Comparison of ENCODE assay signal across 28 cellular contexts in the genomic region with DNA sequence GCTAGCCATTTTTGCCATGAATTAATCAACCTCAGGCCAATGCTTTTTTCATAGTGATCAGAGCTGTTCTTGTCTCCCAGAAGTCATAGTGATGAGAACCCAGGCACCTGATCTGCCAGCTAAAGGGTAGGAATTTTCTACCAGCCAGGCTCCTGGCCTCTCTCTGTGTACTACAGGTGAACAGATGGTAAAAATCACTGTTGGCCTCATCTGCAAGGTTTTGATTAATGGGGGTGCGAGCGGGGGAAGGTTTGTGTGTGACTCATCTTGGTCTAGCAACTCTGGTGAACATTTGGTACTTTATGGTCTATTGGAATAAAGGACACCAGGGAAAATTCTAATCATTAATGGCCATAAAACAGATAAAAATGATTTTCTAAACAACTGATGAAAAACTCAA. TPM values are rescaled to one million over a fixed set of nuclear protein-coding genes. Genes with fewer than 3 reads are reported as not detected.
A peak's percentile ranks its signal among the peaks of the same experiment; 100 is the strongest.
DNase-seq lines count a peak whose midpoint lies in the region; ATAC-seq, FAIRE-seq and TF ChIP-seq lines count a peak whose summit lies in the region.
"Had no signal": no experiment of that assay in that cellular context is flagged by ENCODE, and none has a peak within 500 bp of the region (broad histone marks: within the 10 kb centered on the region; RNA-seq: fewer than 3 reads in every experiment).

No MANE protein-coding gene starts in this region.

- H3K4me3 ChIP-seq in K562, result no peak overlapping the region
- H3K4me3 ChIP-seq: BLaER1, PC-9, SJCRH30 had no signal

- H3K27ac ChIP-seq in K562 (ENCODE audit: extremely low read depth, low read depth, low read length), result no peak overlapping the region
- H3K27ac ChIP-seq: 22Rv1, BLaER1, HL-60, PC-9, SJCRH30 had no signal

- no peak for TF ChIP-seq EP300 in K562 (IDR thresholded peaks at IDR 0.05; ENCODE audit: low read length)

- DNase-seq in Ammon's horn (ENCODE audit: low spot score), result peak; percentile 48
- peak; percentile 75 for DNase-seq in NCI-H2171 (lab: John Stamatoyannopoulos, UW)
- no peak for DNase-seq in K562 (ENCODE audit: extremely low read depth in 1 of 4, low spot score in 3 of 4)
- no peak for DNase-seq in omental fat pad (ENCODE audit: low spot score)
- no peak for DNase-seq in T-helper 2 cell treated with Interferon-gamma antibody and Interleukin-4, amounts not matched to agents 5 μg/mL and 100 μg/mL, for 36 hours (ENCODE audit: low spot score)
- no peak for DNase-seq in activated naive CD4-positive, alpha-beta T cell treated with anti-CD3 and anti-CD28 coated beads, Interleukin-2, amount 50 U/mL, for 72 hours (ENCODE audit: low spot score in 2 of 2)
- no peak for DNase-seq in AG20443 (ENCODE audit: low spot score)
- DNase-seq: CD4-positive, CD25-positive, alpha-beta regulatory T cell; EL; GF-D8; Karpas-422; NCI-H1092 treated with DMSO at 0.1 percent for 48 hours; NCI-H1436; NCI-H1930; NCI-H226; NCI-H510A; PC-9; SJCRH30 had no signal

- CTCF ChIA-PET in K562 (lab: Yijun Ruan, JAX; ENCODE audit: low intra/inter-chr PET ratio), result no interaction called here

- no peaks in the 10 kb centered on the region for H3K9me1 ChIP-seq in K562 (ENCODE audit: control insufficient read depth, insufficient read depth, low read length)

- FAIRE-seq in K562 (lab: Jason Lieb, UNC), result no peak
- FAIRE-seq: D721Med, GM12891, H54 had no signal

- ATAC-seq in K562 (no peak), omental fat pad (ENCODE audit: low FRiP score) (peak; percentile 51), GM21529 (IDR thresholded peaks at IDR 0.05; ENCODE audit: unreplicated experiment) (no peak)
- ATAC-seq in activated naive CD4-positive, alpha-beta T cell treated with anti-CD3 and anti-CD28 coated beads, Interleukin-2, amount 50 U/mL, for 72 hours, result no peak
- ATAC-seq: Right ventricle myocardium inferior, SK-N-SH treated with all-trans-retinoic acid at 6 μM for 48 hours had no signal

- no peak overlapping the region for H3K4me2 ChIP-seq in K562 (ENCODE audit: insufficient read depth, low read length)
- H3K4me2 ChIP-seq: BLaER1, PC-9 had no signal

- no peak overlapping the region for H3K27ac Mint-ChIP-seq in T-helper 2 cell treated with Interferon-gamma antibody and Interleukin-4, amounts not matched to agents 5 μg/mL and 100 μg/mL, for 36 hours
- peak overlapping the region in 1 of 2 donors; percentile 36 for H3K27ac Mint-ChIP-seq in activated naive CD4-positive, alpha-beta T cell treated with anti-CD3 and anti-CD28 coated beads, Interleukin-2, amount 50 U/mL, for 72 hours

- TF ChIP-seq CTCF in K562 (IDR thresholded peaks at IDR 0.05 in 2 of 3, conservative IDR thresholded peaks at IDR 0.05 in 1 of 3; ENCODE audit: insufficient read depth in 2 of 3, low read depth in 1 of 3, low read length in 3 of 3) (no peak), omental fat pad (IDR thresholded peaks at IDR 0.05) (no peak)

- no peak overlapping the region for H3K9ac ChIP-seq in K562 (ENCODE audit: insufficient read depth in 1 of 2, low read depth in 2 of 2, low read length in 2 of 2)
- H3K9ac ChIP-seq: BLaER1 had no signal

- no peaks in the 10 kb centered on the region for H3K36me3 Mint-ChIP-seq in T-helper 2 cell treated with Interferon-gamma antibody and Interleukin-4, amounts not matched to agents 5 μg/mL and 100 μg/mL, for 36 hours (ENCODE audit: low read depth)
- no peaks in the 10 kb centered on the region for H3K36me3 Mint-ChIP-seq in activated naive CD4-positive, alpha-beta T cell treated with anti-CD3 and anti-CD28 coated beads, Interleukin-2, amount 50 U/mL, for 72 hours
- H3K36me3 Mint-ChIP-seq: CD4-positive, CD25-positive, alpha-beta regulatory T cell had no signal

- H3K9me3 ChIP-seq in K562 (replicated peaks; ENCODE audit: control insufficient read depth, insufficient read depth, low read depth, low read length), result no peaks in the 10 kb centered on the region
- H3K9me3 ChIP-seq: BLaER1, SJCRH30 had no signal

- intact Hi-C loops in K562 (cut with micrococcal nuclease), result no loop called here

- no TSS peak for BruUV-seq in K562 (replicated peaks; lab: Mats Ljungman, UMichigan)

- H3K9me3 Mint-ChIP-seq in T-helper 2 cell treated with Interferon-gamma antibody and Interleukin-4, amounts not matched to agents 5 μg/mL and 100 μg/mL, for 36 hours, result no peaks in the 10 kb centered on the region
- no peaks in the 10 kb centered on the region for H3K9me3 Mint-ChIP-seq in activated naive CD4-positive, alpha-beta T cell treated with anti-CD3 and anti-CD28 coated beads, Interleukin-2, amount 50 U/mL, for 72 hours

- 0% methylated on average over 1 of the region's 2 CpGs for WGBS in K562 (ENCODE audit: insufficient coverage, low coverage, missing lambda C conversion rate)

- no peak overlapping the region for H2AFZ ChIP-seq in K562 (ENCODE audit: low read depth, low read length)
- H2AFZ ChIP-seq: PC-9 had no signal

- H3K4me1 ChIP-seq in K562 (replicated peaks in 1 of 2; ENCODE audit: control insufficient read depth in 2 of 2, insufficient read depth in 2 of 2, low read length in 2 of 2), result peaks cover 0 to 5% of the 10 kb centered on the region in 2 experiments; a peak in 2 of 5 replicates
- H3K4me1 ChIP-seq: SJCRH30 had no signal

- POLR2A ChIA-PET in K562 (lab: Yijun Ruan, JAX), result no interaction called here

- no peak for TF ChIP-seq POLR2A in K562 (conservative IDR thresholded peaks at IDR 0.05)

- H3K4me3 Mint-ChIP-seq in T-helper 2 cell treated with Interferon-gamma antibody and Interleukin-4, amounts not matched to agents 5 μg/mL and 100 μg/mL, for 36 hours, result no peak overlapping the region
- H3K4me3 Mint-ChIP-seq: CD4-positive, CD25-positive, alpha-beta regulatory T cell had no signal

- no peaks in the 10 kb centered on the region for H3K79me2 ChIP-seq in K562 (ENCODE audit: control insufficient read depth, insufficient read depth, low read length)

- in situ Hi-C loops in K562 (cut with MboI), result no loop called here

- peaks cover 3% of the 10 kb centered on the region for H3K4me1 Mint-ChIP-seq in T-helper 2 cell treated with Interferon-gamma antibody and Interleukin-4, amounts not matched to agents 5 μg/mL and 100 μg/mL, for 36 hours (ENCODE audit: low read depth)

- no peaks in the 10 kb centered on the region for H3K36me3 ChIP-seq in K562 (ENCODE audit: control insufficient read depth, insufficient read depth, low read length)
- H3K36me3 ChIP-seq: BLaER1, SJCRH30 had no signal

- H3K27me3 Mint-ChIP-seq in T-helper 2 cell treated with Interferon-gamma antibody and Interleukin-4, amounts not matched to agents 5 μg/mL and 100 μg/mL, for 36 hours (ENCODE audit: low read depth), result peaks cover 64% of the 10 kb centered on the region

- H3K27me3 ChIP-seq in K562 (ENCODE audit: control insufficient read depth in 2 of 2, insufficient read depth in 2 of 2, low read length in 2 of 2), result no peaks in the 10 kb centered on the region
- H3K27me3 ChIP-seq: BLaER1, SJCRH30 had no signal

- no peak for TF ChIP-seq RAD21 in K562 (CRISPR knock-in tag; conservative IDR thresholded peaks at IDR 0.05 in 1 of 2, IDR thresholded peaks at IDR 0.05 in 1 of 2)

- no peaks in the 10 kb centered on the region for H4K20me1 ChIP-seq in K562 (replicated peaks; ENCODE audit: control insufficient read depth, insufficient read depth, low read length)
- H4K20me1 ChIP-seq: BLaER1 had no signal

RNA-seq across cellular contexts. Expression of gene APOL4, which starts 14.4 kb away (rescaled TPM):
- total RNA-seq in K562 (2011; cell fraction: chromatin; rRNA removed; ENCODE audit: low replicate concordance), result 11.5 and 14.1 TPM in 2 replicates
- 8.7 and 14.0 TPM in 2 replicates for total RNA-seq in K562 (2011; cell fraction: nucleolus; rRNA removed)
- total RNA-seq in K562 (2011; cell fraction: nucleoplasm; rRNA removed), result 14.4 and 15.3 TPM in 2 replicates
- 6.6 and 9.4 TPM in 2 replicates for total RNA-seq in K562 (2014; rRNA removed)
- total RNA-seq in K562 (2014; rRNA removed; fragmentation: Illumina TruSeq; extraction: Trizol), result 7.6 and 9.3 TPM in 2 replicates
- 11.0 and 11.9 TPM in 2 replicates for total RNA-seq in K562 (2015; rRNA removed; fragmentation: Illumina TruSeq; extraction: Trizol)
- 8.9 and 9.8 TPM in 2 replicates for total RNA-seq in K562 (2021)
- polyA plus RNA-seq in K562 (2011; rRNA removed), result 14.3 and 14.5 TPM in 2 replicates
- 14.6 and 18.4 TPM in 2 replicates for polyA plus RNA-seq in K562 (2011; cell fraction: cytosol; rRNA removed)
- 8.5 and 10.5 TPM in 2 replicates for polyA plus RNA-seq in K562 (2011; cell fraction: nucleus; rRNA removed)
- 16.0 and 18.4 TPM in 2 replicates for polyA plus RNA-seq in K562 (2012)
- polyA plus RNA-seq in K562 (2014; fragmentation: Illumina TruSeq; extraction: Trizol), result 8.1 and 10.2 TPM in 2 replicates
- polyA plus RNA-seq in K562 (2014; fragmentation: Nextera tagmentation; extraction: Ambion mirVana), result 10 to 100 TPM in 1 of 2 experiments, 1 to 10 TPM in 1; 8.9 to 15.0 TPM
- polyA plus RNA-seq in K562 (2014; rRNA removed), result 6.5 and 7.2 TPM in 2 replicates
- 32.8 and 36.6 TPM in 2 replicates for polyA minus RNA-seq in K562 (2011; rRNA and poly(A)+ RNA removed)
- 9.2 and 12.4 TPM in 2 replicates for polyA minus RNA-seq in K562 (2011; cell fraction: cytosol; rRNA and poly(A)+ RNA removed)
- 6.5 and 15.6 TPM in 2 replicates for polyA minus RNA-seq in K562 (2011; cell fraction: nucleus; rRNA and poly(A)+ RNA removed)
- 100 to 1,000 TPM in 1 of 4 donors, 10 to 100 TPM in 2, under 1 TPM in 1; 0.31 to 113 (median 44.3) TPM for total RNA-seq in omental fat pad
- total RNA-seq in activated naive CD4-positive, alpha-beta T cell treated with anti-CD3 and anti-CD28 coated beads, Interleukin-2, amount 50 U/mL, for 72 hours, result under 1 TPM; 0.14 to 0.18 TPM
- total RNA-seq: CD4-positive, CD25-positive, alpha-beta regulatory T cell; PC-9; RPMI7951 had no signal
- polyA plus RNA-seq: CD4-positive, CD25-positive, alpha-beta regulatory T cell had no signal

RNA-seq across cellular contexts. Expression of gene APOL2, which starts 23.4 kb away (rescaled TPM):
- 7.9 and 14.5 TPM in 2 replicates for total RNA-seq in K562 (2011; cell fraction: chromatin; rRNA removed; ENCODE audit: low replicate concordance)
- total RNA-seq in K562 (2011; cell fraction: nucleolus; rRNA removed), result 9.6 and 11.0 TPM in 2 replicates
- total RNA-seq in K562 (2011; cell fraction: nucleoplasm; rRNA removed), result 11.5 and 15.8 TPM in 2 replicates
- total RNA-seq in K562 (2014; rRNA removed) (8.9 and 9.7 TPM in 2 replicates), K562 (2014; rRNA removed; fragmentation: Illumina TruSeq; extraction: Trizol) (9.3 and 10.6 TPM in 2 replicates), K562 (2015; rRNA removed; fragmentation: Illumina TruSeq; extraction: Trizol) (9.6 and 10.6 TPM in 2 replicates), K562 (2021) (9.7 and 10.6 TPM in 2 replicates), omental fat pad (100 to 1,000 TPM in 2 of 4 donors, 10 to 100 TPM in 2; 63.2 to 122 (median 93.0) TPM)
- polyA plus RNA-seq in K562 (2011; rRNA removed) (5.4 and 7.7 TPM in 2 replicates), K562 (2014; fragmentation: Illumina TruSeq; extraction: Trizol) (8.9 and 9.4 TPM in 2 replicates), K562 (2014; fragmentation: Nextera tagmentation; extraction: Ambion mirVana) (1 to 10 TPM; 2.7 to 6.8 TPM), K562 (2014; rRNA removed) (6.6 and 6.9 TPM in 2 replicates)
- polyA plus RNA-seq in K562 (2011; cell fraction: cytosol; rRNA removed), result 5.7 and 7.9 TPM in 2 replicates
- polyA plus RNA-seq in K562 (2011; cell fraction: nucleus; rRNA removed), result 7.8 and 12.8 TPM in 2 replicates
- polyA plus RNA-seq in K562 (2012), result 12.3 and 12.8 TPM in 2 replicates
- polyA minus RNA-seq in K562 (2011; rRNA and poly(A)+ RNA removed), result 7.8 and 13.2 TPM in 2 replicates
- 3.5 and 6.3 TPM in 2 replicates for polyA minus RNA-seq in K562 (2011; cell fraction: cytosol; rRNA and poly(A)+ RNA removed)
- 2.4 and 3.6 TPM in 2 replicates for polyA minus RNA-seq in K562 (2011; cell fraction: nucleus; rRNA and poly(A)+ RNA removed)
- total RNA-seq in activated naive CD4-positive, alpha-beta T cell treated with anti-CD3 and anti-CD28 coated beads, Interleukin-2, amount 50 U/mL, for 72 hours, result 10 to 100 TPM; 51.3 to 68.6 TPM

RNA-seq across cellular contexts. Expression of gene APOL1, which starts 37.0 kb away (rescaled TPM):
- 16.6 and 19.1 TPM in 2 replicates for total RNA-seq in K562 (2011; cell fraction: chromatin; rRNA removed; ENCODE audit: low replicate concordance)
- 16.3 and 21.5 TPM in 2 replicates for total RNA-seq in K562 (2011; cell fraction: nucleolus; rRNA removed)
- 19.4 and 21.1 TPM in 2 replicates for total RNA-seq in K562 (2011; cell fraction: nucleoplasm; rRNA removed)
- total RNA-seq in K562 (2014; rRNA removed) (5.8 TPM in 2 replicates), K562 (2014; rRNA removed; fragmentation: Illumina TruSeq; extraction: Trizol) (3.5 and 4.1 TPM in 2 replicates), K562 (2015; rRNA removed; fragmentation: Illumina TruSeq; extraction: Trizol) (7.0 and 7.3 TPM in 2 replicates), K562 (2021) (8.1 and 9.0 TPM in 2 replicates), omental fat pad (10 to 100 TPM; 27.3 to 89.3 (median 65.3) TPM)
- polyA plus RNA-seq in K562 (2011; rRNA removed) (4.7 and 5.6 TPM in 2 replicates), K562 (2014; fragmentation: Illumina TruSeq; extraction: Trizol) (9.5 and 9.7 TPM in 2 replicates), K562 (2014; fragmentation: Nextera tagmentation; extraction: Ambion mirVana) (1 to 10 TPM; 2.5 to 4.2 TPM), K562 (2014; rRNA removed) (5.3 and 6.9 TPM in 2 replicates)
- polyA plus RNA-seq in K562 (2011; cell fraction: cytosol; rRNA removed), result 2.8 and 4.2 TPM in 2 replicates
- polyA plus RNA-seq in K562 (2011; cell fraction: nucleus; rRNA removed), result 7.4 and 14.5 TPM in 2 replicates
- polyA plus RNA-seq in K562 (2012), result 21.2 and 33.8 TPM in 2 replicates
- polyA minus RNA-seq in K562 (2011; rRNA and poly(A)+ RNA removed), result 4.9 and 5.3 TPM in 2 replicates
- 1.2 and 5.9 TPM in 2 replicates for polyA minus RNA-seq in K562 (2011; cell fraction: cytosol; rRNA and poly(A)+ RNA removed)
- polyA minus RNA-seq in K562 (2011; cell fraction: nucleus; rRNA and poly(A)+ RNA removed), result 2.6 and 3.2 TPM in 2 replicates
- 10 to 100 TPM; 27.2 to 40.5 TPM for total RNA-seq in activated naive CD4-positive, alpha-beta T cell treated with anti-CD3 and anti-CD28 coated beads, Interleukin-2, amount 50 U/mL, for 72 hours

RNA-seq across cellular contexts. Expression of gene APOL3, which starts 55.4 kb away (rescaled TPM):
- 1.7 TPM in 2 replicates for total RNA-seq in K562 (2011; cell fraction: chromatin; rRNA removed; ENCODE audit: low replicate concordance)
- total RNA-seq in K562 (2011; cell fraction: nucleolus; rRNA removed), result 0.50 and 0.53 TPM in 2 replicates
- total RNA-seq in K562 (2011; cell fraction: nucleoplasm; rRNA removed), result not detected in 2 replicates
- 0.69 TPM in 1 of 2 replicates, not detected in the other for total RNA-seq in K562 (2014; rRNA removed)
- total RNA-seq in K562 (2014; rRNA removed; fragmentation: Illumina TruSeq; extraction: Trizol), result 0.33 and 0.73 TPM in 2 replicates
- total RNA-seq in K562 (2015; rRNA removed; fragmentation: Illumina TruSeq; extraction: Trizol), result 0.25 and 0.38 TPM in 2 replicates
- total RNA-seq in K562 (2021), result 0.67 and 1.1 TPM in 2 replicates
- 0.32 and 0.54 TPM in 2 replicates for polyA plus RNA-seq in K562 (2011; rRNA removed)
- 0.04 and 0.09 TPM in 2 replicates for polyA plus RNA-seq in K562 (2011; cell fraction: cytosol; rRNA removed)
- polyA plus RNA-seq in K562 (2011; cell fraction: nucleus; rRNA removed), result 0.11 and 0.75 TPM in 2 replicates
- polyA plus RNA-seq in K562 (2012), result 0.66 and 2.7 TPM in 2 replicates
- 0.87 and 1.1 TPM in 2 replicates for polyA plus RNA-seq in K562 (2014; fragmentation: Illumina TruSeq; extraction: Trizol)
- polyA plus RNA-seq in K562 (2014; fragmentation: Nextera tagmentation; extraction: Ambion mirVana), result under 1 TPM; 0.25 to 0.80 TPM
- polyA plus RNA-seq in K562 (2014; rRNA removed), result 0.18 and 0.93 TPM in 2 replicates
- 0.21 and 0.35 TPM in 2 replicates for polyA minus RNA-seq in K562 (2011; rRNA and poly(A)+ RNA removed)
- polyA minus RNA-seq in K562 (2011; cell fraction: cytosol; rRNA and poly(A)+ RNA removed), result not detected in 2 replicates
- 0.54 TPM in 1 of 2 replicates, not detected in the other for polyA minus RNA-seq in K562 (2011; cell fraction: nucleus; rRNA and poly(A)+ RNA removed)
- total RNA-seq in omental fat pad, result 100 to 1,000 TPM in 1 of 4 donors, 10 to 100 TPM in 3; 39.5 to 273 (median 73.9) TPM
- total RNA-seq in activated naive CD4-positive, alpha-beta T cell treated with anti-CD3 and anti-CD28 coated beads, Interleukin-2, amount 50 U/mL, for 72 hours, result 10 to 100 TPM; 46.4 to 70.0 TPM
- total RNA-seq: SJCRH30 had no signal

Comparison
In these comparisons a context has a peak if more than half of its experiments do, and no peak if none do; other contexts are left out.
1. DNase-seq: peak in Ammon's horn (single experiment) and NCI-H2171 (single experiment); none in K562 (0 of 4), omental fat pad (single experiment), T-helper 2 cell treated with Interferon-gamma antibody and Interleukin-4, amounts not matched to agents 5 μg/mL and 100 μg/mL, for 36 hours (single experiment), activated naive CD4-positive, alpha-beta T cell treated with anti-CD3 and anti-CD28 coated beads, Interleukin-2, amount 50 U/mL, for 72 hours (0 of 2) and AG20443 (single experiment).